1 cellular context compared by ENCODE assay signal in the genomic region with DNA sequence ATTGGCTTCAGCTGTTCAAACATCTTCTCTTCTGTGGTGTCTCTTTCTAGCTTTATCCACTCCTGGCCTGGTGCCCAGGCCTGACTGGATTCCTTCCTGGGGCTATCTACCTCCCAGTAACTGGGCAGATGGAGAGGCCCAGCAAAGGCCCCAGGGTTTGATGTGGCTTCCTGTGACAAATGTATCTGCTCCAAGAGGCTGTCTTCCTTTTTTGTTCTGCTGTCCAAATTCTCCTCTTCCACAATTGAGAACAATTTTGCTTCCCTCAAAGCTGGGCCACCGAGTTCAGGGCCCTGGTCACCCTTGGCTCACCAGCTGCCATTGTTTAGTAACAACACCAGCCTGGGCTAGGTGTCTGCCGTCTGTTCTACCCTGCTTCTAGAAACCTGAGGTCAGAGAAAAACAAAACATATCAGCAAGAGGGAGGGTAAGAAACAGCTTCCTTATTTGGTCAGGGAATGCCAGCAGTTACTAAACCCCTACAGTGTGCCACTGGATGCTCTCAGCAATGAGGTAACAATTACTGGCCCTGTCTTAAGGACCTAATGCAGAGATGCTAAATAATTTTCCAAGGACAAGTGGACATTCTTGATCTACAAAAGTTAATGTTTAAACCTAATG.
A peak's percentile ranks its signal among the peaks of the same experiment; 100 is the strongest.
TF ChIP-seq lines count a peak whose summit lies in the region.

No MANE protein-coding gene starts in this region.

TF ChIP-seq in H1, 55 proteins besides CTCF, POLR2A, EP300 and RAD21:
- TF ChIP-seq TAF7 (optimal IDR thresholded peaks at IDR 0.05; ENCODE audit: borderline replicate concordance, low read depth, low read length) = no peak
- TF ChIP-seq SRF (IDR thresholded peaks at IDR 0.05; ENCODE audit: low read depth, low read length) = peak; percentile 90
- TF ChIP-seq TEAD4 (IDR thresholded peaks at IDR 0.05; ENCODE audit: low read depth, low read length) = peak; percentile 31; the same call in 1 of the 2 replicates
